In genomic region chr5:96141749-96142148, GRCh38 we compare ENCODE assay signal across 23 cellular contexts.
DNase-seq lines count a peak whose midpoint lies in the region; ATAC-seq, FAIRE-seq and TF ChIP-seq lines count a peak whose summit lies in the region.
"Had no signal": no experiment of that assay in that cellular context is flagged by ENCODE, and none has a peak within 500 bp of the region (broad histone marks: within the 10 kb centered on the region; RNA-seq: fewer than 3 reads in every experiment).

No MANE protein-coding gene starts in this region.

- H3K27ac Mint-ChIP-seq in HFFc6 (peak overlapping the region; percentile 80), astrocyte (ENCODE audit: unreplicated experiment) (no peak overlapping the region)
- H3K27ac Mint-ChIP-seq in activated CD4-positive, alpha-beta memory T cell treated with anti-CD3 and anti-CD28 coated beads for 36 hours, result no peak overlapping the region
- no peak overlapping the region for H3K27ac Mint-ChIP-seq in stimulated activated memory B cell treated with anti-CD40 and anti-IgM and Interleukin-4, amounts not matched to agents 10 μg/mL and 1 μg/mL and 100 μg/mL, for 72 hours
- H3K27ac Mint-ChIP-seq: activated naive CD8-positive, alpha-beta T cell treated with anti-CD3 and anti-CD28 coated beads, Interleukin-2, amount 10 ng/mL, durations not matched to agents 7 days and 5 days; activated T-helper 1 cell treated with anti-CD3 and anti-CD28 coated beads, Interleukin-12 subunit alpha, Interleukin-12 subunit beta, Interleukin-2, Interleukin-4 antibody, amounts not matched to agents 30 ng/mL and 10 ng/mL and 1 ng/mL, durations not matched to agents 14 hours and 24 hours and 36 hours; brain; dendritic cell treated with granulocyte-macrophage colony-stimulating factor and Interleukin-4, amounts not matched to agents 40 ng/mL and 50 ng/mL, for 4 days had no signal

- POLR2A ChIA-PET in activated CD4-positive, alpha-beta memory T cell treated with anti-CD3 and anti-CD28 coated beads for 36 hours (lab: Charles Lee), result no interaction called here

- H2AFZ ChIP-seq in astrocyte (ENCODE audit: low read depth, low read length) (no peak overlapping the region), neuronal stem cell (ENCODE audit: low read length) (no peak overlapping the region)

- no peak for ATAC-seq in stimulated activated memory B cell treated with anti-CD40 and anti-IgM and Interleukin-4, amounts not matched to agents 10 μg/mL and 1 μg/mL and 100 μg/mL, for 72 hours
- ATAC-seq in GM18520 (IDR thresholded peaks at IDR 0.05; ENCODE audit: unreplicated experiment), result no peak
- ATAC-seq: Right ventricle myocardium inferior had no signal

- H3K4ac ChIP-seq in neuronal stem cell (ENCODE audit: low read length), result no peak overlapping the region

- no peaks in the 10 kb centered on the region for H3K79me2 ChIP-seq in astrocyte (ENCODE audit: insufficient read depth, low read length)

- no peaks in the 10 kb centered on the region for H3K79me1 ChIP-seq in neuronal stem cell (ENCODE audit: low read depth, low read length)

- no peak for TF ChIP-seq CTCF in AG09309 (IDR thresholded peaks at IDR 0.05; ENCODE audit: control insufficient read depth, insufficient read depth, low read depth, low read length, missing control alignments)
- no peak for TF ChIP-seq CTCF in HFFc6 (IDR thresholded peaks at IDR 0.05)
- TF ChIP-seq CTCF in astrocyte (IDR thresholded peaks at IDR 0.05; ENCODE audit: insufficient read depth, low read depth, low read length), result no peak
- no peak for TF ChIP-seq CTCF in foreskin fibroblast (IDR thresholded peaks at IDR 0.05; ENCODE audit: low read depth, low read length)

- no peak overlapping the region for H3K4me3 Mint-ChIP-seq in HFFc6
- H3K4me3 Mint-ChIP-seq in astrocyte (ENCODE audit: unreplicated experiment), result no peak overlapping the region
- H3K4me3 Mint-ChIP-seq in activated CD4-positive, alpha-beta memory T cell treated with anti-CD3 and anti-CD28 coated beads for 36 hours, result no peak overlapping the region
- H3K4me3 Mint-ChIP-seq in stimulated activated memory B cell treated with anti-CD40 and anti-IgM and Interleukin-4, amounts not matched to agents 10 μg/mL and 1 μg/mL and 100 μg/mL, for 72 hours, result no peak overlapping the region
- H3K4me3 Mint-ChIP-seq: activated naive CD8-positive, alpha-beta T cell treated with anti-CD3 and anti-CD28 coated beads, Interleukin-2, amount 10 ng/mL, durations not matched to agents 7 days and 5 days; activated T-helper 1 cell treated with anti-CD3 and anti-CD28 coated beads, Interleukin-12 subunit alpha, Interleukin-12 subunit beta, Interleukin-2, Interleukin-4 antibody, amounts not matched to agents 30 ng/mL and 10 ng/mL and 1 ng/mL, durations not matched to agents 14 hours and 24 hours and 36 hours; brain; dendritic cell treated with granulocyte-macrophage colony-stimulating factor and Interleukin-4, amounts not matched to agents 40 ng/mL and 50 ng/mL, for 4 days had no signal

- CTCF ChIA-PET in activated CD4-positive, alpha-beta memory T cell treated with anti-CD3 and anti-CD28 coated beads for 36 hours (lab: Charles Lee), result no interaction called here

- FAIRE-seq in astrocyte (lab: Jason Lieb, UNC), result no peak
- FAIRE-seq: G401.6, HTR-8/SVneo had no signal

- H3K4me3 ChIP-seq in AG09309 (ENCODE audit: control insufficient read depth, low read depth, low read length), result no peak overlapping the region
- no peak overlapping the region for H3K4me3 ChIP-seq in astrocyte (ENCODE audit: insufficient read depth, low read depth, low read length)
- H3K4me3 ChIP-seq in foreskin fibroblast (ENCODE audit: low read depth in 1 of 2, low read length in 2 of 2), result no peak overlapping the region
- H3K4me3 ChIP-seq in neuronal stem cell (ENCODE audit: low read length in 2 of 2), result no peak overlapping the region
- H3K4me3 ChIP-seq: right atrium auricular region had no signal

- H3K36me3 Mint-ChIP-seq in HFFc6 (ENCODE audit: low read depth) (peaks cover 13% of the 10 kb centered on the region), astrocyte (ENCODE audit: low read depth, unreplicated experiment) (no peaks in the 10 kb centered on the region)
- H3K36me3 Mint-ChIP-seq in activated CD4-positive, alpha-beta memory T cell treated with anti-CD3 and anti-CD28 coated beads for 36 hours, result no peaks in the 10 kb centered on the region
- no peaks in the 10 kb centered on the region for H3K36me3 Mint-ChIP-seq in stimulated activated memory B cell treated with anti-CD40 and anti-IgM and Interleukin-4, amounts not matched to agents 10 μg/mL and 1 μg/mL and 100 μg/mL, for 72 hours
- H3K36me3 Mint-ChIP-seq: activated naive CD8-positive, alpha-beta T cell treated with anti-CD3 and anti-CD28 coated beads, Interleukin-2, amount 10 ng/mL, durations not matched to agents 7 days and 5 days; brain had no signal

- no peak overlapping the region for H2BK120ac ChIP-seq in neuronal stem cell (ENCODE audit: low read depth, low read length)

- H3K18ac ChIP-seq in neuronal stem cell (ENCODE audit: low read length), result no peak overlapping the region

- H3K4me1 Mint-ChIP-seq in HFFc6 (ENCODE audit: low read depth) (peaks cover 54% of the 10 kb centered on the region), astrocyte (ENCODE audit: low read depth, unreplicated experiment) (peaks cover 8% of the 10 kb centered on the region)
- peaks cover 3% of the 10 kb centered on the region for H3K4me1 Mint-ChIP-seq in activated CD4-positive, alpha-beta memory T cell treated with anti-CD3 and anti-CD28 coated beads for 36 hours (ENCODE audit: low read depth)
- H3K4me1 Mint-ChIP-seq in stimulated activated memory B cell treated with anti-CD40 and anti-IgM and Interleukin-4, amounts not matched to agents 10 μg/mL and 1 μg/mL and 100 μg/mL, for 72 hours, result no peaks in the 10 kb centered on the region
- H3K4me1 Mint-ChIP-seq: activated naive CD8-positive, alpha-beta T cell treated with anti-CD3 and anti-CD28 coated beads, Interleukin-2, amount 10 ng/mL, durations not matched to agents 7 days and 5 days; brain had no signal

- H3K9ac ChIP-seq in astrocyte (ENCODE audit: low read length), result no peak overlapping the region
- no peak overlapping the region for H3K9ac ChIP-seq in neuronal stem cell (ENCODE audit: low read depth, low read length, poor library complexity)

- H3K27me3 Mint-ChIP-seq in HFFc6 (ENCODE audit: insufficient read depth), result peaks cover 3% of the 10 kb centered on the region
- H3K27me3 Mint-ChIP-seq in astrocyte (ENCODE audit: low read depth, unreplicated experiment), result no peaks in the 10 kb centered on the region
- no peaks in the 10 kb centered on the region for H3K27me3 Mint-ChIP-seq in activated CD4-positive, alpha-beta memory T cell treated with anti-CD3 and anti-CD28 coated beads for 36 hours
- no peaks in the 10 kb centered on the region for H3K27me3 Mint-ChIP-seq in stimulated activated memory B cell treated with anti-CD40 and anti-IgM and Interleukin-4, amounts not matched to agents 10 μg/mL and 1 μg/mL and 100 μg/mL, for 72 hours
- H3K27me3 Mint-ChIP-seq: dendritic cell treated with granulocyte-macrophage colony-stimulating factor and Interleukin-4, amounts not matched to agents 40 ng/mL and 50 ng/mL, for 4 days had no signal

- H3K9me3 Mint-ChIP-seq in HFFc6 (no peaks in the 10 kb centered on the region), astrocyte (ENCODE audit: unreplicated experiment) (no peaks in the 10 kb centered on the region)
- H3K9me3 Mint-ChIP-seq in activated CD4-positive, alpha-beta memory T cell treated with anti-CD3 and anti-CD28 coated beads for 36 hours, result no peaks in the 10 kb centered on the region
- H3K9me3 Mint-ChIP-seq in stimulated activated memory B cell treated with anti-CD40 and anti-IgM and Interleukin-4, amounts not matched to agents 10 μg/mL and 1 μg/mL and 100 μg/mL, for 72 hours, result no peaks in the 10 kb centered on the region
- H3K9me3 Mint-ChIP-seq: activated naive CD8-positive, alpha-beta T cell treated with anti-CD3 and anti-CD28 coated beads, Interleukin-2, amount 10 ng/mL, durations not matched to agents 7 days and 5 days; activated T-helper 1 cell treated with anti-CD3 and anti-CD28 coated beads, Interleukin-12 subunit alpha, Interleukin-12 subunit beta, Interleukin-2, Interleukin-4 antibody, amounts not matched to agents 30 ng/mL and 10 ng/mL and 1 ng/mL, durations not matched to agents 14 hours and 24 hours and 36 hours; brain; dendritic cell treated with granulocyte-macrophage colony-stimulating factor and Interleukin-4, amounts not matched to agents 40 ng/mL and 50 ng/mL, for 4 days had no signal

- H3K23ac ChIP-seq in neuronal stem cell (ENCODE audit: low read depth, low read length, poor library complexity), result no peak overlapping the region

- H3K27me3 ChIP-seq in astrocyte (ENCODE audit: insufficient read depth, low read length), result no peaks in the 10 kb centered on the region
- H3K27me3 ChIP-seq in neuronal stem cell (ENCODE audit: control insufficient read depth in 3 of 3, insufficient read depth in 3 of 3, low read depth in 1 of 3, low read length in 3 of 3), result no peaks in the 10 kb centered on the region
- H3K27me3 ChIP-seq: right atrium auricular region had no signal

- H3K4me2 ChIP-seq in astrocyte (ENCODE audit: low read length), result no peak overlapping the region
- H3K4me2 ChIP-seq in neuronal stem cell (ENCODE audit: insufficient read depth, low read length, poor library complexity, severe bottlenecking), result no peak overlapping the region

- DNase-seq in AG09309 (ENCODE audit: low read depth), result peak; percentile 58
- peak; percentile 42 for DNase-seq in HFFc6
- DNase-seq in astrocyte (ENCODE audit: low read depth), result peak; percentile 33
- peak; percentile 52 to 71 for DNase-seq in foreskin fibroblast
- no peak for DNase-seq in activated CD4-positive, alpha-beta memory T cell treated with anti-CD3 and anti-CD28 coated beads for 36 hours
- DNase-seq in neuronal stem cell (ENCODE audit: low spot score), result no peak
- DNase-seq: ACHN; activated CD4-positive, alpha-beta T cell treated with anti-CD3 and anti-CD28 coated beads for 4 hours; activated naive CD8-positive, alpha-beta T cell treated with anti-CD3 and anti-CD28 coated beads, Interleukin-2, amount 10 ng/mL, durations not matched to agents 7 days and 5 days; NCI-H526; occipital lobe; stimulated activated CD8-positive, alpha-beta memory T cell treated with anti-CD3 and anti-CD28 coated beads, Interleukin-4, amount 100 ng/mL, for 48 hours; substantia nigra had no signal

- H2BK12ac ChIP-seq in neuronal stem cell (ENCODE audit: low read length), result no peak overlapping the region

- no peaks in the 10 kb centered on the region for H4K20me1 ChIP-seq in astrocyte (ENCODE audit: insufficient read depth, low read length)

- no peak overlapping the region for H2BK15ac ChIP-seq in neuronal stem cell (ENCODE audit: low read length)

- H3K36me3 ChIP-seq in astrocyte (ENCODE audit: insufficient read depth, low read length), result no peaks in the 10 kb centered on the region
- H3K36me3 ChIP-seq in neuronal stem cell (replicated peaks in 1 of 2; ENCODE audit: control insufficient read depth in 2 of 2, insufficient read depth in 2 of 2, low read length in 2 of 2), result no peaks in the 10 kb centered on the region
- H3K36me3 ChIP-seq: right atrium auricular region had no signal

- H3K9me3 ChIP-seq in astrocyte (ENCODE audit: insufficient read depth, low read depth, low read length), result no peaks in the 10 kb centered on the region
- no peaks in the 10 kb centered on the region for H3K9me3 ChIP-seq in neuronal stem cell (replicated peaks in 1 of 2; ENCODE audit: control insufficient read depth in 2 of 2, insufficient read depth in 1 of 2, low read depth in 1 of 2, low read length in 2 of 2)
- H3K9me3 ChIP-seq: right atrium auricular region had no signal

- no peak overlapping the region for H3K14ac ChIP-seq in neuronal stem cell (ENCODE audit: low read length)

- WGBS in neuronal stem cell (ENCODE audit: extremely low coverage in 2 of 2, insufficient read length in 2 of 2, insufficient replicate concordance in 1 of 2), 2 donors, result no CpG with 5 or more reads among the region's 4 CpGs

- no peak overlapping the region for H3K27ac ChIP-seq in astrocyte (ENCODE audit: low read depth, low read length)
- no peak overlapping the region for H3K27ac ChIP-seq in neuronal stem cell (replicated peaks; ENCODE audit: low read length)
- H3K27ac ChIP-seq: C4-2B, right atrium auricular region had no signal

- no peaks in the 10 kb centered on the region for H3K4me1 ChIP-seq in astrocyte (ENCODE audit: insufficient read depth, low read length)
- no peaks in the 10 kb centered on the region for H3K4me1 ChIP-seq in neuronal stem cell (ENCODE audit: control insufficient read depth in 2 of 2, insufficient read depth in 1 of 2, low read depth in 1 of 2, low read length in 2 of 2)

- H2AK5ac ChIP-seq in neuronal stem cell (ENCODE audit: low read depth, low read length), result no peak overlapping the region

- intact Hi-C loops in activated CD4-positive, alpha-beta memory T cell treated with anti-CD3 and anti-CD28 coated beads for 36 hours (cut with micrococcal nuclease), result no loop called here

- no peak overlapping the region for H4K91ac ChIP-seq in neuronal stem cell (ENCODE audit: low read depth, low read length, poor library complexity)

- no peak overlapping the region for H4K8ac ChIP-seq in neuronal stem cell (ENCODE audit: low read depth, low read length)

- H2BK5ac ChIP-seq in neuronal stem cell (ENCODE audit: low read length), result no peak overlapping the region

Comparison
In these comparisons a context has a peak if more than half of its experiments do, and no peak if none do; other contexts are left out.
1. DNase-seq: peak in AG09309 (single experiment), HFFc6 (single experiment), astrocyte (single experiment) and foreskin fibroblast (2 of 2); none in activated CD4-positive, alpha-beta memory T cell treated with anti-CD3 and anti-CD28 coated beads for 36 hours (single experiment) and neuronal stem cell (single experiment).